ENCODE assay signal across 10 cellular contexts in the genomic region with DNA sequence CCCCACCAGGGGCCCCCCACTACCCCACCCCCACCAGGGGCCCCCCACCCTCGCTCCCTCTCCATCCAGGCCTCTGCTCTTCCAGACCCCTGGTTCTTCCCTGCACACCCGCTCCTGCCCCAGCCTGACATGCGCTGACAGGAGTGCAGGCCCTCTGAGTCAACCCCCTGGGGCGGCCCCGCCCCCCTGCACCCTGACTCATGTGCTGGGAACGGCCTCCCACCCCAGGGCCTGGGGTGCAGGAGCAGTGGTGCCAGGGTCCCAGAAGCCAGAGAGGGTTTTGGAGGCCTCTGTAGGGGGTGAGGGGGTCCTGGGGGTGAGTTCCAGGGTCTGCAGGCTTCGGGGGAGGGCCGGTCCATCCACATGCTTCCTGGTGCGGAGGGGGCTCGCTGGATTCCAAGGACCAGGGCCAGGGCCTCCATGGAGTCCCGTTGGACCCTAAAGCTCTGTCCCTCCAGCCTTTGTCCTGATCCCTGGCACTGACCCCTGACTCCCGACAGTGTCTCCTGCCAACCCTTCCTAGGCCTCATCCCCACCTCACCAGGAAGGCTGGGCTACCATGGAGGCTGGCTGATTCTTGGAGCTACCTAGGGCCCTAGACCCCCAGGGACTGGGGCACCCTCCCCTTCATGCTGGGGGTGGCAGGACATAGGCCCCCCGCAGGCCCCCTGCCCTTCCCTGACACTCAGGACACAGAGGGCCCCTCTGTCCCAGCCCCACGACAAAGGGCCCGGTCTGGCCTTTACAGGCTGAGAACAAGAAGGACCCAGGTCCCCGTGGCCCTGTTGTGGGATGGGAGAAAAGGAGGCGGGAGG. TPM values are rescaled to one million over a fixed set of nuclear protein-coding genes. Genes with fewer than 3 reads are reported as not detected.
A peak's percentile ranks its signal among the peaks of the same experiment; 100 is the strongest.
DNase-seq lines count a peak whose midpoint lies in the region; ATAC-seq, FAIRE-seq and TF ChIP-seq lines count a peak whose summit lies in the region.
"Had no signal": no experiment of that assay in that cellular context is flagged by ENCODE, and none has a peak within 500 bp of the region (broad histone marks: within the 10 kb centered on the region; RNA-seq: fewer than 3 reads in every experiment).

No MANE protein-coding gene starts in this region.

- H3K27me3 Mint-ChIP-seq in activated T-cell treated with anti-CD3 and anti-CD28 coated beads, Interleukin-2, amount 50 U/mL, for 24 hours, result no peaks in the 10 kb centered on the region

- H3K27ac ChIP-seq in HepG2 (ENCODE audit: extremely low read length, insufficient read depth, low read length) (peak overlapping the region; percentile 54), right lobe of liver (no peak overlapping the region), urinary bladder (ENCODE audit: low read depth) (peak overlapping the region; percentile 92)
- H3K27ac ChIP-seq: right atrium auricular region had no signal

- CTCF ChIA-PET in HepG2 (lab: Yijun Ruan, JAX; ENCODE audit: low intra/inter-chr PET ratio, low total read pairs), result no interaction called here

- H3K27me3 ChIP-seq in HepG2 (ENCODE audit: control insufficient read depth in 1 of 2, insufficient read depth in 2 of 2, low read length in 2 of 2) (peaks cover 2% of the 10 kb centered on the region in 2 experiments; a peak in 3 of 5 replicates), right lobe of liver (no peaks in the 10 kb centered on the region)
- H3K27me3 ChIP-seq: right atrium auricular region had no signal

- H3K27ac Mint-ChIP-seq in activated T-cell treated with anti-CD3 and anti-CD28 coated beads, Interleukin-2, amount 50 U/mL, for 24 hours, result no peak overlapping the region

- TF ChIP-seq EP300 in HepG2 (IDR thresholded peaks at IDR 0.05; ENCODE audit: low read depth in 2 of 2, low read length in 2 of 2) (no peak), HepG2 (CRISPR knock-in tag; IDR thresholded peaks at IDR 0.05; ENCODE audit: borderline replicate concordance) (no peak)

- H3K9me3 Mint-ChIP-seq in activated T-cell treated with anti-CD3 and anti-CD28 coated beads, Interleukin-2, amount 50 U/mL, for 24 hours, result no peaks in the 10 kb centered on the region

- peaks cover 4% of the 10 kb centered on the region for H3K4me1 Mint-ChIP-seq in activated T-cell treated with anti-CD3 and anti-CD28 coated beads, Interleukin-2, amount 50 U/mL, for 24 hours (ENCODE audit: low read depth)

- no TSS peak for BruUV-seq in HepG2 (replicated peaks; lab: Mats Ljungman, UMichigan)

- WGBS in HepG2 (ENCODE audit: low lambda C conversion rate), result 3% methylated on average over 5 of the region's 17 CpGs
- 57% methylated on average over 3 of the region's 17 CpGs for WGBS in right lobe of liver (ENCODE audit: insufficient coverage, low coverage, low lambda C conversion rate, missing lambda C conversion rate)
- 77% methylated on average over 17 of the region's 17 CpGs for WGBS in urinary bladder

- H3K79me2 ChIP-seq in HepG2 (ENCODE audit: insufficient read depth, low read length), result peaks cover 8% of the 10 kb centered on the region

- peak overlapping the region; percentile 50 to 76 (median 75) for H3K4me3 ChIP-seq in HepG2 (replicated peaks in 1 of 3; ENCODE audit: insufficient read depth in 1 of 3, low read depth in 2 of 3, low read length in 3 of 3)
- no peak overlapping the region for H3K4me3 ChIP-seq in right lobe of liver
- H3K4me3 ChIP-seq in urinary bladder (ENCODE audit: low read depth, low read length), result no peak overlapping the region
- H3K4me3 ChIP-seq: right atrium auricular region had no signal

- no peaks in the 10 kb centered on the region for H3K36me3 Mint-ChIP-seq in activated T-cell treated with anti-CD3 and anti-CD28 coated beads, Interleukin-2, amount 50 U/mL, for 24 hours (ENCODE audit: low read depth)

- in situ Hi-C loops in HepG2 (cut with HindIII; ENCODE audit: extremely low pct_ligation_motif_present, low pct_unique_long_range_greater_than_20kb), result no loop called here

- no peaks in the 10 kb centered on the region for H4K20me1 ChIP-seq in HepG2 (ENCODE audit: insufficient read depth, low read length)

- POLR2A ChIA-PET in HepG2 (lab: Yijun Ruan, JAX), result interaction anchor here (0.9 to 2.6 kb wide), 4 partner anchors 13 to 54 kb away, joined by 3 to 15 read pairs (median 4); no protein-coding TSS in a partner anchor

- TF ChIP-seq CTCF in HepG2 (CRISPR knock-in tag; IDR thresholded peaks at IDR 0.05) (no peak), right lobe of liver (IDR thresholded peaks at IDR 0.05) (no peak)

- TF ChIP-seq POLR2A in HepG2 (IDR thresholded peaks at IDR 0.05; ENCODE audit: insufficient read depth in 1 of 2, low read depth in 2 of 2, low read length in 2 of 2) (no peak), right lobe of liver (IDR thresholded peaks at IDR 0.05) (no peak)

- H3K4me3 Mint-ChIP-seq in activated T-cell treated with anti-CD3 and anti-CD28 coated beads, Interleukin-2, amount 50 U/mL, for 24 hours, result no peak overlapping the region

- intact Hi-C loops in HepG2 (cut with micrococcal nuclease; ENCODE audit: unreplicated experiment) (loop anchor here (2.0 kb wide), 1 partner anchor 19 kb away; no protein-coding TSS in a partner anchor), right lobe of liver (cut with DNase I) (no loop called here)

- no peak for TF ChIP-seq RAD21 in HepG2 (CRISPR knock-in tag; IDR thresholded peaks at IDR 0.05)

- ATAC-seq in HepG2, result peak; percentile 32
- no peak for ATAC-seq in right lobe of liver
- ATAC-seq in GM21529 (IDR thresholded peaks at IDR 0.05; ENCODE audit: unreplicated experiment), result no peak
- no peak for ATAC-seq in HG02973 (IDR thresholded peaks at IDR 0.05; ENCODE audit: unreplicated experiment)

- H3K9ac ChIP-seq in HepG2 (ENCODE audit: insufficient read depth, low read depth, low read length), result peak overlapping the region; percentile 70

- H2AFZ ChIP-seq in HepG2 (ENCODE audit: low read length), result no peak overlapping the region

- peak overlapping the region; percentile 90 for H3K4me2 ChIP-seq in HepG2 (ENCODE audit: low read depth, low read length)

- no peak for FAIRE-seq in HepG2 (lab: Jason Lieb, UNC)

- H3K9me3 ChIP-seq in HepG2 (ENCODE audit: low read length) (no peaks in the 10 kb centered on the region), right lobe of liver (no peaks in the 10 kb centered on the region)
- H3K9me3 ChIP-seq: right atrium auricular region had no signal

- peaks cover 74% of the 10 kb centered on the region for H3K4me1 ChIP-seq in HepG2 (ENCODE audit: insufficient read depth, low read length)
- no peaks in the 10 kb centered on the region for H3K4me1 ChIP-seq in right lobe of liver
- H3K4me1 ChIP-seq in urinary bladder (ENCODE audit: insufficient read depth), result no peaks in the 10 kb centered on the region

- peaks cover 0 to 4% of the 10 kb centered on the region in 2 experiments; a peak in 2 of 5 replicates for H3K36me3 ChIP-seq in HepG2 (replicated peaks in 1 of 2; ENCODE audit: control insufficient read depth in 1 of 2, insufficient read depth in 2 of 2, low read length in 2 of 2)
- no peaks in the 10 kb centered on the region for H3K36me3 ChIP-seq in right lobe of liver
- no peaks in the 10 kb centered on the region for H3K36me3 ChIP-seq in urinary bladder (ENCODE audit: insufficient read depth)
- H3K36me3 ChIP-seq: right atrium auricular region had no signal

- DNase-seq in HepG2 (ENCODE audit: low spot score) (peak; percentile 54), right lobe of liver (no peak), SW480 (ENCODE audit: low spot score) (peak; percentile 76), glomerular visceral epithelial cell (ENCODE audit: extremely low spot score) (peak; percentile 76)
- DNase-seq in activated T-cell treated with anti-CD3 and anti-CD28 coated beads, Interleukin-2, amount 50 U/mL, for 24 hours, result no peak
- DNase-seq: NCI-H1694 treated with DMSO at 0.1 percent for 48 hours had no signal

RNA-seq across cellular contexts. Expression of a gene that starts 0.6 kb away (rescaled TPM):
- total RNA-seq in HepG2 (2016; rRNA removed; fragmentation: Illumina TruSeq; extraction: Trizol), result 21.1 and 28.7 TPM in 2 replicates
- total RNA-seq in HepG2 (2016; cell fraction: cytosol; rRNA removed; fragmentation: Illumina TruSeq; extraction: Trizol; ENCODE audit: low read depth), result 5.8 and 6.9 TPM in 2 replicates
- total RNA-seq in HepG2 (2016; cell fraction: insoluble cytoplasmic fraction; rRNA removed; fragmentation: Illumina TruSeq; extraction: Trizol), result 17.5 and 29.7 TPM in 2 replicates
- total RNA-seq in HepG2 (2016; cell fraction: membrane; rRNA removed; fragmentation: Illumina TruSeq; extraction: Trizol), result 13.9 and 14.9 TPM in 2 replicates
- total RNA-seq in HepG2 (2016; cell fraction: nucleus; rRNA removed; fragmentation: Illumina TruSeq; extraction: Trizol), result 14.5 and 19.8 TPM in 2 replicates
- 18.0 and 25.1 TPM in 2 replicates for polyA plus RNA-seq in HepG2 (2011; rRNA removed)
- 13.8 and 24.2 TPM in 2 replicates for polyA plus RNA-seq in HepG2 (2011; cell fraction: cytosol; rRNA removed)
- polyA plus RNA-seq in HepG2 (2011; cell fraction: nucleus; rRNA removed), result 59.8 and 70.5 TPM in 2 replicates
- 12.9 and 13.0 TPM in 2 replicates for polyA plus RNA-seq in HepG2 (2012)
- 4.6 and 4.9 TPM in 2 replicates for polyA plus RNA-seq in HepG2 (2016; cell fraction: cytosol; fragmentation: Illumina TruSeq; extraction: Trizol; ENCODE audit: low read depth)
- 22.3 and 24.1 TPM in 2 replicates for polyA plus RNA-seq in HepG2 (2016; cell fraction: insoluble cytoplasmic fraction; fragmentation: Illumina TruSeq; extraction: Trizol; ENCODE audit: low read depth)
- polyA plus RNA-seq in HepG2 (2016; cell fraction: membrane; fragmentation: Illumina TruSeq; extraction: Trizol; ENCODE audit: low read depth), result 7.9 and 9.3 TPM in 2 replicates
- 38.2 and 40.1 TPM in 2 replicates for polyA plus RNA-seq in HepG2 (2016; cell fraction: nucleus; fragmentation: Illumina TruSeq; extraction: Trizol; ENCODE audit: insufficient read depth, low read depth)
- 30.4 and 42.3 TPM in 2 replicates for polyA minus RNA-seq in HepG2 (2011; rRNA and poly(A)+ RNA removed; ENCODE audit: low replicate concordance)
- 24.6 and 25.2 TPM in 2 replicates for polyA minus RNA-seq in HepG2 (2011; cell fraction: cytosol; rRNA and poly(A)+ RNA removed)
- 9.9 and 14.7 TPM in 2 replicates for polyA minus RNA-seq in HepG2 (2011; cell fraction: nucleus; rRNA and poly(A)+ RNA removed)
- 1 to 10 TPM in 1 of 6 experiments, under 1 TPM in 2, not detected in 3; 0.43 to 1.5 (median 0.47) TPM for total RNA-seq in right lobe of liver
- total RNA-seq in urinary bladder, result 5.2 TPM
- 8.4 TPM for polyA plus RNA-seq in urinary bladder

RNA-seq across cellular contexts. Expression of a gene that starts 21.4 kb away (rescaled TPM):
- 0.80 and 2.1 TPM in 2 replicates for total RNA-seq in HepG2 (2016; rRNA removed; fragmentation: Illumina TruSeq; extraction: Trizol)
- 1.7 and 1.8 TPM in 2 replicates for total RNA-seq in HepG2 (2016; cell fraction: cytosol; rRNA removed; fragmentation: Illumina TruSeq; extraction: Trizol; ENCODE audit: low read depth)
- 1.4 and 2.0 TPM in 2 replicates for total RNA-seq in HepG2 (2016; cell fraction: insoluble cytoplasmic fraction; rRNA removed; fragmentation: Illumina TruSeq; extraction: Trizol)
- total RNA-seq in HepG2 (2016; cell fraction: membrane; rRNA removed; fragmentation: Illumina TruSeq; extraction: Trizol), result 2.1 and 2.2 TPM in 2 replicates
- total RNA-seq in HepG2 (2016; cell fraction: nucleus; rRNA removed; fragmentation: Illumina TruSeq; extraction: Trizol), result 1.8 and 1.9 TPM in 2 replicates
- 1.2 and 2.1 TPM in 2 replicates for polyA plus RNA-seq in HepG2 (2011; rRNA removed)
- polyA plus RNA-seq in HepG2 (2011; cell fraction: cytosol; rRNA removed), result 1.1 and 2.0 TPM in 2 replicates
- polyA plus RNA-seq in HepG2 (2011; cell fraction: nucleus; rRNA removed), result 4.9 and 10.2 TPM in 2 replicates
- polyA plus RNA-seq in HepG2 (2012), result 1.6 and 2.0 TPM in 2 replicates
- 1.6 and 2.7 TPM in 2 replicates for polyA plus RNA-seq in HepG2 (2016; cell fraction: cytosol; fragmentation: Illumina TruSeq; extraction: Trizol; ENCODE audit: low read depth)
- 1.0 and 2.1 TPM in 2 replicates for polyA plus RNA-seq in HepG2 (2016; cell fraction: insoluble cytoplasmic fraction; fragmentation: Illumina TruSeq; extraction: Trizol; ENCODE audit: low read depth)
- 2.8 and 4.3 TPM in 2 replicates for polyA plus RNA-seq in HepG2 (2016; cell fraction: membrane; fragmentation: Illumina TruSeq; extraction: Trizol; ENCODE audit: low read depth)
- polyA plus RNA-seq in HepG2 (2016; cell fraction: nucleus; fragmentation: Illumina TruSeq; extraction: Trizol; ENCODE audit: insufficient read depth, low read depth), result 5.7 and 7.3 TPM in 2 replicates
- 2.3 and 4.3 TPM in 2 replicates for polyA minus RNA-seq in HepG2 (2011; rRNA and poly(A)+ RNA removed; ENCODE audit: low replicate concordance)
- polyA minus RNA-seq in HepG2 (2011; cell fraction: cytosol; rRNA and poly(A)+ RNA removed), result 1.5 and 1.8 TPM in 2 replicates
- not detected in 2 replicates for polyA minus RNA-seq in HepG2 (2011; cell fraction: nucleus; rRNA and poly(A)+ RNA removed)
- 100 to 1,000 TPM in 2 of 6 experiments, 10 to 100 TPM in 4; 48.2 to 133 (median 66.3) TPM for total RNA-seq in right lobe of liver
- total RNA-seq in urinary bladder, result 11.8 TPM
- 61.2 TPM for polyA plus RNA-seq in urinary bladder

RNA-seq across cellular contexts. Expression of a gene that starts 24.1 kb away (rescaled TPM):
- total RNA-seq in HepG2 (2016; rRNA removed; fragmentation: Illumina TruSeq; extraction: Trizol), result 24.8 and 50.1 TPM in 2 replicates
- total RNA-seq in HepG2 (2016; cell fraction: cytosol; rRNA removed; fragmentation: Illumina TruSeq; extraction: Trizol; ENCODE audit: low read depth), result 13.7 and 15.2 TPM in 2 replicates
- 20.5 and 56.5 TPM in 2 replicates for total RNA-seq in HepG2 (2016; cell fraction: insoluble cytoplasmic fraction; rRNA removed; fragmentation: Illumina TruSeq; extraction: Trizol)
- 36.4 and 42.9 TPM in 2 replicates for total RNA-seq in HepG2 (2016; cell fraction: membrane; rRNA removed; fragmentation: Illumina TruSeq; extraction: Trizol)
- total RNA-seq in HepG2 (2016; cell fraction: nucleus; rRNA removed; fragmentation: Illumina TruSeq; extraction: Trizol), result 47.2 and 48.9 TPM in 2 replicates
- 30.5 and 34.4 TPM in 2 replicates for polyA plus RNA-seq in HepG2 (2011; rRNA removed)
- polyA plus RNA-seq in HepG2 (2011; cell fraction: cytosol; rRNA removed), result 18.4 and 40.1 TPM in 2 replicates
- polyA plus RNA-seq in HepG2 (2011; cell fraction: nucleus; rRNA removed), result 268 and 442 TPM in 2 replicates
- polyA plus RNA-seq in HepG2 (2012), result 19.2 and 34.3 TPM in 2 replicates
- polyA plus RNA-seq in HepG2 (2016; cell fraction: cytosol; fragmentation: Illumina TruSeq; extraction: Trizol; ENCODE audit: low read depth), result 11.8 and 14.2 TPM in 2 replicates
- polyA plus RNA-seq in HepG2 (2016; cell fraction: insoluble cytoplasmic fraction; fragmentation: Illumina TruSeq; extraction: Trizol; ENCODE audit: low read depth), result 26.0 and 28.4 TPM in 2 replicates
- polyA plus RNA-seq in HepG2 (2016; cell fraction: membrane; fragmentation: Illumina TruSeq; extraction: Trizol; ENCODE audit: low read depth), result 26.2 and 30.9 TPM in 2 replicates
- 152 and 159 TPM in 2 replicates for polyA plus RNA-seq in HepG2 (2016; cell fraction: nucleus; fragmentation: Illumina TruSeq; extraction: Trizol; ENCODE audit: insufficient read depth, low read depth)
- 0.07 and 19.7 TPM in 2 replicates for polyA minus RNA-seq in HepG2 (2011; rRNA and poly(A)+ RNA removed; ENCODE audit: low replicate concordance)
- 10.4 and 11.1 TPM in 2 replicates for polyA minus RNA-seq in HepG2 (2011; cell fraction: cytosol; rRNA and poly(A)+ RNA removed)
- polyA minus RNA-seq in HepG2 (2011; cell fraction: nucleus; rRNA and poly(A)+ RNA removed), result 16.9 and 22.4 TPM in 2 replicates
- under 1 TPM in 2 of 6 experiments, not detected in 4; 0.05 to 0.07 TPM for total RNA-seq in right lobe of liver
- total RNA-seq in urinary bladder, result 13.4 TPM
- polyA plus RNA-seq in urinary bladder, result 5.1 TPM

RNA-seq across cellular contexts. Expression of a gene that starts 48.4 kb away (rescaled TPM):
- total RNA-seq in HepG2 (2016; rRNA removed; fragmentation: Illumina TruSeq; extraction: Trizol), result 1.5 and 8.9 TPM in 2 replicates
- 1.8 and 2.3 TPM in 2 replicates for total RNA-seq in HepG2 (2016; cell fraction: cytosol; rRNA removed; fragmentation: Illumina TruSeq; extraction: Trizol; ENCODE audit: low read depth)
- 1.2 and 9.2 TPM in 2 replicates for total RNA-seq in HepG2 (2016; cell fraction: insoluble cytoplasmic fraction; rRNA removed; fragmentation: Illumina TruSeq; extraction: Trizol)
- 1.7 and 2.0 TPM in 2 replicates for total RNA-seq in HepG2 (2016; cell fraction: membrane; rRNA removed; fragmentation: Illumina TruSeq; extraction: Trizol)
- 14.4 and 16.4 TPM in 2 replicates for total RNA-seq in HepG2 (2016; cell fraction: nucleus; rRNA removed; fragmentation: Illumina TruSeq; extraction: Trizol)
- 14.3 and 19.9 TPM in 2 replicates for polyA plus RNA-seq in HepG2 (2011; rRNA removed)
- polyA plus RNA-seq in HepG2 (2011; cell fraction: cytosol; rRNA removed), result 2.2 and 2.9 TPM in 2 replicates
- 267 and 279 TPM in 2 replicates for polyA plus RNA-seq in HepG2 (2011; cell fraction: nucleus; rRNA removed)
- 18.3 and 18.6 TPM in 2 replicates for polyA plus RNA-seq in HepG2 (2012)
- polyA plus RNA-seq in HepG2 (2016; cell fraction: cytosol; fragmentation: Illumina TruSeq; extraction: Trizol; ENCODE audit: low read depth), result 0.44 and 0.54 TPM in 2 replicates
- 1.5 and 1.9 TPM in 2 replicates for polyA plus RNA-seq in HepG2 (2016; cell fraction: insoluble cytoplasmic fraction; fragmentation: Illumina TruSeq; extraction: Trizol; ENCODE audit: low read depth)
- polyA plus RNA-seq in HepG2 (2016; cell fraction: membrane; fragmentation: Illumina TruSeq; extraction: Trizol; ENCODE audit: low read depth), result 0.82 and 1.0 TPM in 2 replicates
- polyA plus RNA-seq in HepG2 (2016; cell fraction: nucleus; fragmentation: Illumina TruSeq; extraction: Trizol; ENCODE audit: insufficient read depth, low read depth), result 71.0 and 80.1 TPM in 2 replicates
- polyA minus RNA-seq in HepG2 (2011; rRNA and poly(A)+ RNA removed; ENCODE audit: low replicate concordance), result 0.23 and 6.4 TPM in 2 replicates
- polyA minus RNA-seq in HepG2 (2011; cell fraction: cytosol; rRNA and poly(A)+ RNA removed), result 0.97 and 2.5 TPM in 2 replicates
- 14.8 and 15.1 TPM in 2 replicates for polyA minus RNA-seq in HepG2 (2011; cell fraction: nucleus; rRNA and poly(A)+ RNA removed)
- 1 to 10 TPM in 1 of 6 experiments, under 1 TPM in 4, not detected in 1; 0.09 to 1.0 (median 0.28) TPM for total RNA-seq in right lobe of liver
- 1.3 TPM for total RNA-seq in urinary bladder
- 5.1 TPM for polyA plus RNA-seq in urinary bladder

RNA-seq across cellular contexts. Expression of a gene that starts 56.7 kb away (rescaled TPM):
- total RNA-seq in HepG2 (2016; rRNA removed; fragmentation: Illumina TruSeq; extraction: Trizol) (11.3 and 21.7 TPM in 2 replicates), right lobe of liver (10 to 100 TPM in 4 of 6 experiments, 1 to 10 TPM in 2; 8.4 to 21.9 (median 11.4) TPM), urinary bladder (13.5 TPM)
- 5.6 and 7.0 TPM in 2 replicates for total RNA-seq in HepG2 (2016; cell fraction: cytosol; rRNA removed; fragmentation: Illumina TruSeq; extraction: Trizol; ENCODE audit: low read depth)
- 8.4 and 25.4 TPM in 2 replicates for total RNA-seq in HepG2 (2016; cell fraction: insoluble cytoplasmic fraction; rRNA removed; fragmentation: Illumina TruSeq; extraction: Trizol)
- total RNA-seq in HepG2 (2016; cell fraction: membrane; rRNA removed; fragmentation: Illumina TruSeq; extraction: Trizol), result 10.9 and 11.3 TPM in 2 replicates
- 23.2 and 23.3 TPM in 2 replicates for total RNA-seq in HepG2 (2016; cell fraction: nucleus; rRNA removed; fragmentation: Illumina TruSeq; extraction: Trizol)
- polyA plus RNA-seq in HepG2 (2011; rRNA removed) (26.4 and 37.6 TPM in 2 replicates), urinary bladder (27.0 TPM)
- 28.3 and 34.4 TPM in 2 replicates for polyA plus RNA-seq in HepG2 (2011; cell fraction: cytosol; rRNA removed)
- polyA plus RNA-seq in HepG2 (2011; cell fraction: nucleus; rRNA removed), result 151 and 168 TPM in 2 replicates
- polyA plus RNA-seq in HepG2 (2012), result 19.9 and 35.5 TPM in 2 replicates
- 5.4 and 6.0 TPM in 2 replicates for polyA plus RNA-seq in HepG2 (2016; cell fraction: cytosol; fragmentation: Illumina TruSeq; extraction: Trizol; ENCODE audit: low read depth)
- 11.4 and 12.9 TPM in 2 replicates for polyA plus RNA-seq in HepG2 (2016; cell fraction: insoluble cytoplasmic fraction; fragmentation: Illumina TruSeq; extraction: Trizol; ENCODE audit: low read depth)
- 9.5 and 10.3 TPM in 2 replicates for polyA plus RNA-seq in HepG2 (2016; cell fraction: membrane; fragmentation: Illumina TruSeq; extraction: Trizol; ENCODE audit: low read depth)
- polyA plus RNA-seq in HepG2 (2016; cell fraction: nucleus; fragmentation: Illumina TruSeq; extraction: Trizol; ENCODE audit: insufficient read depth, low read depth), result 59.3 and 60.5 TPM in 2 replicates
- 43.0 and 66.5 TPM in 2 replicates for polyA minus RNA-seq in HepG2 (2011; rRNA and poly(A)+ RNA removed; ENCODE audit: low replicate concordance)
- 20.3 and 23.7 TPM in 2 replicates for polyA minus RNA-seq in HepG2 (2011; cell fraction: cytosol; rRNA and poly(A)+ RNA removed)
- 28.6 and 30.4 TPM in 2 replicates for polyA minus RNA-seq in HepG2 (2011; cell fraction: nucleus; rRNA and poly(A)+ RNA removed)

Comparison
In these comparisons a context has a peak if more than half of its experiments do, and no peak if none do; other contexts are left out.
1. DNase-seq: peak in HepG2 (single experiment), SW480 (single experiment) and glomerular visceral epithelial cell (single experiment); none in right lobe of liver (0 of 3) and activated T-cell treated with anti-CD3 and anti-CD28 coated beads, Interleukin-2, amount 50 U/mL, for 24 hours (single experiment).
2. H3K27ac ChIP-seq: peak in HepG2 (single experiment) and urinary bladder (single experiment); none in right lobe of liver (0 of 3).
3. H3K4me3 ChIP-seq: peak in HepG2 (3 of 3); none in right lobe of liver (0 of 3) and urinary bladder (single experiment).
4. RNA of a gene that starts 24.1 kb away (total RNA-seq): 13.7 to 56.5 TPM in HepG2 and 13.4 TPM in urinary bladder (single experiment); 0.05 to 0.07 TPM in right lobe of liver; every median in the first group is over 10 times any median in the second.